ENCODE assay signal across 19 cellular contexts in the genomic region with DNA sequence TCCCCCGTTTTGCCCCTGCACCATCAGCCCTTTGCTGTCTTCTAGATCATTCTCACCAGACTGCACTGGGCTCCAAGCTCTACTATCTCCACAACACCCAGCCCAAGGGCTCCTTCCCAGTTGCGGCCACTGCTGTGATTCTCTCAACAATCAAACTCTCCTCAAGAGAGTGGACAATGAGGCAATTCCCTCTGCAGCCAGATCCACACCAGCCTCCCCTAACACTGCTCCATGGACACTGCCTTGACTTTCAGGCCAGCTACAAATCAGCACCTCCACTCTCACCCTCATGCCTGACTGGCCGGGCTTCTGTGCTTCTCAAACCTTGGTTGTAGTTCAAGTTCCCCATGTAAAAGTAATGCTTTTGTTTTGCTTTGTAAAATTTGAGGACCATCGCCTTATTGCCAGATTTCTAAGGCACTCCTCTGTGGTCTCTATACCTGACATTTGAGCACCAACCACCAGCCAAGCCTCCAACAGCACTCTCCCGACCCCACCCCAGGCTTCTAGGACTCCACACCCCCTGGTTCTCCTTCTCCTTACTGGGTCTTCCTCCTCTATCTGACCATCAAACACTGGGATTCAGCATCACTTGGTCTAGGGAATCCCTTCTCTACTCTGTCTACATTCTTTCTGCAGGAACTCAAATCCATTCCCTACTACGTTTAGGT. TPM values are rescaled to one million over a fixed set of nuclear protein-coding genes. Genes with fewer than 3 reads are reported as not detected.
DNase-seq lines count a peak whose midpoint lies in the region; ATAC-seq, FAIRE-seq and TF ChIP-seq lines count a peak whose summit lies in the region.
"Had no signal": no experiment of that assay in that cellular context is flagged by ENCODE, and none has a peak within 500 bp of the region (broad histone marks: within the 10 kb centered on the region; RNA-seq: fewer than 3 reads in every experiment).

No MANE protein-coding gene starts in this region.

- FAIRE-seq in urothelium cell line (lab: Jason Lieb, UNC): no peak
- FAIRE-seq: GM12878 had no signal

- H3K27ac ChIP-seq in cardiac muscle cell: peak overlapping the region; percentile 20
- H3K27ac ChIP-seq in temporal lobe (ENCODE audit: low read depth, low read length): peak overlapping the region; percentile 69
- H3K27ac ChIP-seq: thyroid gland had no signal

- peaks cover 25% of the 10 kb centered on the region for H3K4me1 ChIP-seq in cardiac muscle cell (ENCODE audit: low read depth)
- no peaks in the 10 kb centered on the region for H3K4me1 ChIP-seq in Caco-2

- H3K4me1 Mint-ChIP-seq in brain (peaks cover 25% of the 10 kb centered on the region), neural crest cell (peaks cover 18% of the 10 kb centered on the region), Caco-2 (ENCODE audit: low read depth, unreplicated experiment) (peaks cover 3% of the 10 kb centered on the region)
- H3K4me1 Mint-ChIP-seq: activated CD4-positive, alpha-beta T cell treated with anti-CD3 and anti-CD28 coated beads for 36 hours had no signal

- intact Hi-C loops in Caco-2 (cut with micrococcal nuclease; ENCODE audit: unreplicated experiment): no loop called here

- H3K27me3 Mint-ChIP-seq in brain (peaks cover 6% of the 10 kb centered on the region), neural crest cell (ENCODE audit: low read depth) (no peaks in the 10 kb centered on the region), Caco-2 (ENCODE audit: insufficient read depth, unreplicated experiment) (no peaks in the 10 kb centered on the region)
- H3K27me3 Mint-ChIP-seq: activated CD4-positive, alpha-beta T cell treated with anti-CD3 and anti-CD28 coated beads for 36 hours had no signal

- H3K4me3 ChIP-seq in cardiac muscle cell (no peak overlapping the region), Caco-2 (ENCODE audit: low read depth, low read length) (no peak overlapping the region)
- H3K4me3 ChIP-seq: gastrocnemius medialis, GM12878, thyroid gland had no signal

- H3K4me3 Mint-ChIP-seq in brain: no peak overlapping the region
- H3K4me3 Mint-ChIP-seq in neural crest cell: no peak overlapping the region
- H3K4me3 Mint-ChIP-seq in Caco-2 (ENCODE audit: unreplicated experiment): no peak overlapping the region
- H3K4me3 Mint-ChIP-seq: activated CD4-positive, alpha-beta T cell treated with anti-CD3 and anti-CD28 coated beads for 36 hours; CD8-positive, alpha-beta T cell; nephron progenitor cell had no signal

- TF ChIP-seq CTCF in brain (conservative IDR thresholded peaks at IDR 0.05): no peak
- no peak for TF ChIP-seq CTCF in cardiac muscle cell (IDR thresholded peaks at IDR 0.05; ENCODE audit: low read depth, low read length)
- no peak for TF ChIP-seq CTCF in neural crest cell (conservative IDR thresholded peaks at IDR 0.05)
- TF ChIP-seq CTCF in Caco-2 (IDR thresholded peaks at IDR 0.05; ENCODE audit: insufficient read depth in 1 of 2, low read depth in 1 of 2, low read length in 1 of 2, severe bottlenecking in 1 of 2, unreplicated experiment in 1 of 2): no peak

- no peak for DNase-seq in cardiac muscle cell (ENCODE audit: low read depth in 1 of 2, low spot score in 1 of 2)
- DNase-seq in neural crest cell (ENCODE audit: low read depth, low spot score): no peak
- no peak for DNase-seq in A172 (ENCODE audit: low spot score)
- no peak for DNase-seq in Caco-2
- DNase-seq in urothelium cell line (ENCODE audit: low spot score): no peak
- DNase-seq: activated CD4-positive, alpha-beta T cell treated with anti-CD3 and anti-CD28 coated beads for 36 hours; CD8-positive, alpha-beta T cell; DMS79; GOT3; NCI-H1694; NCI-H748 treated with DMSO at 0.1 percent for 48 hours; nephron progenitor cell; T-helper 1 cell had no signal

- no TSS peak for BruUV-seq in Caco-2 (replicated peaks; lab: Mats Ljungman, UMichigan)

- H3K36me3 ChIP-seq in cardiac muscle cell (peaks cover 2% of the 10 kb centered on the region), Caco-2 (ENCODE audit: control insufficient read depth, insufficient read depth, low read length) (no peaks in the 10 kb centered on the region)

- CTCF ChIA-PET in Caco-2 (lab: Charles Lee): interaction anchor here (0.6 kb wide), 1 partner anchor 19 kb away, joined by 3 read pairs; no protein-coding TSS in a partner anchor

- POLR2A ChIA-PET in Caco-2 (lab: Charles Lee): no interaction called here

- H3K27ac Mint-ChIP-seq in brain: peak overlapping the region in 3 of 5 experiments; percentile 2 to 26 (median 4)
- peak overlapping the region; percentile 93 for H3K27ac Mint-ChIP-seq in neural crest cell (ENCODE audit: unreplicated experiment)
- no peak overlapping the region for H3K27ac Mint-ChIP-seq in Caco-2 (ENCODE audit: unreplicated experiment)
- H3K27ac Mint-ChIP-seq: activated CD4-positive, alpha-beta T cell treated with anti-CD3 and anti-CD28 coated beads for 36 hours; CD8-positive, alpha-beta T cell; nephron progenitor cell had no signal

- H3K36me3 Mint-ChIP-seq in brain: no peaks in the 10 kb centered on the region
- H3K36me3 Mint-ChIP-seq in neural crest cell (ENCODE audit: low read depth): peaks cover 4% of the 10 kb centered on the region
- H3K36me3 Mint-ChIP-seq in Caco-2 (ENCODE audit: insufficient read depth, unreplicated experiment): no peaks in the 10 kb centered on the region
- H3K36me3 Mint-ChIP-seq: CD8-positive, alpha-beta T cell had no signal

- peaks cover 0 to 2% (median 0%) of the 10 kb centered on the region in 5 experiments for H3K9me3 Mint-ChIP-seq in brain
- H3K9me3 Mint-ChIP-seq in neural crest cell: no peaks in the 10 kb centered on the region
- no peaks in the 10 kb centered on the region for H3K9me3 Mint-ChIP-seq in Caco-2 (ENCODE audit: unreplicated experiment)
- H3K9me3 Mint-ChIP-seq: CD8-positive, alpha-beta T cell; nephron progenitor cell had no signal

- ATAC-seq in GM21423 (IDR thresholded peaks at IDR 0.05; ENCODE audit: unreplicated experiment): no peak
- ATAC-seq: activated CD4-positive, alpha-beta T cell treated with anti-CD3 and anti-CD28 coated beads for 36 hours; CD8-positive, alpha-beta T cell; gastrocnemius medialis; GM12878 had no signal

- H3K27me3 ChIP-seq in cardiac muscle cell: no peaks in the 10 kb centered on the region
- no peaks in the 10 kb centered on the region for H3K27me3 ChIP-seq in Caco-2 (replicated peaks; ENCODE audit: control insufficient read depth, insufficient read depth, low read length)
- H3K27me3 ChIP-seq: gastrocnemius medialis, thyroid gland had no signal

- no peaks in the 10 kb centered on the region for H3K9me3 ChIP-seq in cardiac muscle cell (ENCODE audit: low read depth)
- H3K9me3 ChIP-seq in Caco-2: no peaks in the 10 kb centered on the region
- H3K9me3 ChIP-seq: gastrocnemius medialis, thyroid gland had no signal

RNA-seq across cellular contexts. Expression of gene PPIF, which starts 45.4 kb away (rescaled TPM):
- polyA plus RNA-seq in brain (ENCODE audit: insufficient read depth, low read depth, low replicate concordance) (142 TPM), cardiac muscle cell (125 and 143 TPM in 2 replicates)
- total RNA-seq in cardiac muscle cell (86.6 and 101 TPM in 2 replicates), neural crest cell (74.2 and 76.8 TPM in 2 replicates), temporal lobe (9.8 TPM), Caco-2 (2022) (116 and 133 TPM in 2 replicates)
- 38.2 and 47.2 TPM in 2 replicates for total RNA-seq in A172 (2014; rRNA removed; shearing (Covaris generic))

RNA-seq across cellular contexts. Expression of gene ZCCHC24, which starts 52.8 kb away (rescaled TPM):
- 38.1 TPM for polyA plus RNA-seq in brain (ENCODE audit: insufficient read depth, low read depth, low replicate concordance)
- total RNA-seq in cardiac muscle cell: 56.5 and 58.0 TPM in 2 replicates
- 65.4 and 81.5 TPM in 2 replicates for polyA plus RNA-seq in cardiac muscle cell
- total RNA-seq in neural crest cell: 24.3 and 26.5 TPM in 2 replicates
- total RNA-seq in temporal lobe: 5.7 TPM
- total RNA-seq in A172 (2014; rRNA removed; shearing (Covaris generic)): 10.7 and 12.2 TPM in 2 replicates
- 2.5 and 3.1 TPM in 2 replicates for total RNA-seq in Caco-2 (2022)
